13 cellular contexts compared by ENCODE assay signal in the genomic region with DNA sequence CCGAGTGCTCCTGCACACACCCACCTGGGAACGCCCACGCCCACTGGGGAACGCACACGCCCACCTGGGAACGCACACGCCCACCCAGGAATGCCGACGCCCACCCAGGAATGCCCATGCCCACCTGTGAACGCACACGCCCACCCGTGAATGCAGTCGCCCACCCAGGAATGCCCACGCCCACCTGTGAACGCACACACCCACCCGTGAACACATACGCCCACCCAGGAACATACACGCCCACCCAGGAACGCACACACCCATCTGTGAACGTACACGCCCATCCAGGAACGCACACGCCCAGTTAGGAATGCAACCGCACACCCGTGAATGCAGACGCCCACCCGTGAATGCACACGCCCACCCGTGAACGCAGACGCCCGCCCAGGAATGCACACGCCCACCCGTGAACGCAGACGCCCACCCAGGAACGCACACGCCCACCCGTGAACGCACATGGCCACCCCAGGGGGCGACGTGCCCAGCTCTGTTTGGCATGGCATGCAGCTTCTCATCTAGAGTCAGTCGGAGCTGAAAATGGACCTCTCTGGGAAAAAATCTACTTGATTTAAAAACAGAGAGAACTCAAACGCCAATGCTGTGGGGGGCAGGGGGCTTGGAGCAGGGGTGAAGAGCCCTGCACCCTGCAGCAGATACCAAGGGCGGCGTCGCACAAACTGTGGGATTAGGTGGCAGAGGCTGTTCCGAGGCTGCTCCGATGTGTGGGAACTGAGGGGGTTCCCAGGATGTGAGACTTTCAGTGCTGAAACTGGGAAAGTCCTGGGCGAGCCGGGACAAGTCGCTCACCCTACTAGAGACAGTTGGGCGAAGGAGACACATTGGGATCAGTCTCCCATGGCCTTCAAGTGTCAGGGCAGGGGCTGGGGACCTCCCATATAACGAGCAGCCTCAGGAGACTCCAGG.
DNase-seq lines count a peak whose midpoint lies in the region; ATAC-seq and TF ChIP-seq lines count a peak whose summit lies in the region.
"Had no signal": no experiment of that assay in that cellular context is flagged by ENCODE, and none has a peak within 500 bp of the region (broad histone marks: within the 10 kb centered on the region; RNA-seq: fewer than 3 reads in every experiment).

No MANE protein-coding gene starts in this region.

- TF ChIP-seq POLR2A in sigmoid colon (IDR thresholded peaks at IDR 0.05): no peak

- no peak for TF ChIP-seq EP300 in sigmoid colon (IDR thresholded peaks at IDR 0.05)

- peak; percentile 1 for DNase-seq in NCI-H1105 treated with DMSO at 0.1 percent for 48 hours (lab: John Stamatoyannopoulos, UW)
- DNase-seq in NCI-H1105 (lab: John Stamatoyannopoulos, UW): no peak
- peak; percentile 42 for DNase-seq in LoVo (ENCODE audit: low spot score)
- DNase-seq in psoas muscle: peak; percentile 7 to 34
- no peak for DNase-seq in SIG-M5 (lab: John Stamatoyannopoulos, UW)
- DNase-seq in sigmoid colon: no peak
- no peak for DNase-seq in stimulated activated naive CD8-positive, alpha-beta T cell treated with anti-CD3 and anti-CD28 coated beads, Interleukin-15, Interleukin-2, amounts not matched to agents 100 U/mL and 50 U/mL, for 24 hours
- DNase-seq: gastrocnemius medialis, midbrain, NCI-H1694 treated with DMSO at 0.1 percent for 48 hours, NCI-H524 treated with DMSO at 0.1 percent for 48 hours had no signal

- H3K27me3 ChIP-seq in esophagus (ENCODE audit: control insufficient read depth in 1 of 2, insufficient read depth in 2 of 2, low read length in 2 of 2) (no peaks in the 10 kb centered on the region), psoas muscle (ENCODE audit: insufficient read depth in 3 of 3, low read length in 2 of 3) (peaks cover 0 to 2% (median 0%) of the 10 kb centered on the region in 3 donors), sigmoid colon (peaks cover 0 to 7% (median 0%) of the 10 kb centered on the region in 3 donors)
- H3K27me3 ChIP-seq: cardiac muscle cell had no signal

- H3K4me3 ChIP-seq in esophagus (ENCODE audit: low read depth in 1 of 2, low read length in 2 of 2): no peak overlapping the region
- H3K4me3 ChIP-seq in psoas muscle: no peak overlapping the region
- H3K4me3 ChIP-seq in sigmoid colon: no peak overlapping the region
- H3K4me3 ChIP-seq: cardiac muscle cell, gastrocnemius medialis had no signal

- ATAC-seq in psoas muscle: no peak
- ATAC-seq in stimulated activated naive CD8-positive, alpha-beta T cell treated with anti-CD3 and anti-CD28 coated beads, Interleukin-15, Interleukin-2, amounts not matched to agents 100 U/mL and 50 U/mL, for 24 hours: no peak
- ATAC-seq: gastrocnemius medialis had no signal

- intact Hi-C loops in psoas muscle (cut with DNase I) (no loop called here), sigmoid colon (cut with DNase I) (no loop called here)

- 45 to 55% methylated on average over 54 of the region's 54 CpGs for WGBS in esophagus, 2 donors
- 44 to 47% (median 45%) methylated on average over 49 to 54 of the region's 54 CpGs for WGBS in psoas muscle, 3 donors
- 22 to 71% methylated on average over 54 of the region's 54 CpGs for WGBS in sigmoid colon, 2 donors

- H3K4me1 ChIP-seq in esophagus (ENCODE audit: control insufficient read depth in 2 of 2, insufficient read depth in 2 of 2, low read length in 1 of 2) (peaks cover 6 to 30% of the 10 kb centered on the region in 2 donors), psoas muscle (no peaks in the 10 kb centered on the region), sigmoid colon (no peaks in the 10 kb centered on the region)
- H3K4me1 ChIP-seq: gastrocnemius medialis had no signal

- H3K9me3 ChIP-seq in esophagus (ENCODE audit: control insufficient read depth in 2 of 2, insufficient read depth in 1 of 2, low read depth in 1 of 2, low read length in 1 of 2) (no peaks in the 10 kb centered on the region), psoas muscle (no peaks in the 10 kb centered on the region), sigmoid colon (no peaks in the 10 kb centered on the region)
- H3K9me3 ChIP-seq: gastrocnemius medialis had no signal

- no peak for TF ChIP-seq CTCF in psoas muscle (IDR thresholded peaks at IDR 0.05)
- TF ChIP-seq CTCF in sigmoid colon (IDR thresholded peaks at IDR 0.05): no peak

- peak overlapping the region; percentile 82 to 89 for H3K27ac ChIP-seq in esophagus (ENCODE audit: low read depth in 2 of 2, low read length in 1 of 2)
- no peak overlapping the region for H3K27ac ChIP-seq in psoas muscle
- no peak overlapping the region for H3K27ac ChIP-seq in sigmoid colon
- H3K27ac ChIP-seq: cardiac muscle cell, gastrocnemius medialis had no signal

- H3K36me3 ChIP-seq in esophagus (ENCODE audit: control insufficient read depth in 2 of 2, insufficient read depth in 2 of 2, low read length in 1 of 2) (no peaks in the 10 kb centered on the region), psoas muscle (ENCODE audit: insufficient read depth in 1 of 2, low read depth in 1 of 2) (no peaks in the 10 kb centered on the region), sigmoid colon (no peaks in the 10 kb centered on the region)
- H3K36me3 ChIP-seq: cardiac muscle cell, gastrocnemius medialis had no signal

Comparison
In these comparisons a context has a peak if more than half of its experiments do, and no peak if none do; other contexts are left out.
1. DNase-seq: peak in NCI-H1105 treated with DMSO at 0.1 percent for 48 hours (single experiment), LoVo (single experiment) and psoas muscle (2 of 2); none in NCI-H1105 (single experiment), SIG-M5 (single experiment), sigmoid colon (single experiment) and stimulated activated naive CD8-positive, alpha-beta T cell treated with anti-CD3 and anti-CD28 coated beads, Interleukin-15, Interleukin-2, amounts not matched to agents 100 U/mL and 50 U/mL, for 24 hours (single experiment).
2. H3K27ac ChIP-seq: peak in esophagus (2 of 2); none in psoas muscle (single experiment) and sigmoid colon (0 of 4).